ENCODE assay signal across 1 cellular context in the genomic region with DNA sequence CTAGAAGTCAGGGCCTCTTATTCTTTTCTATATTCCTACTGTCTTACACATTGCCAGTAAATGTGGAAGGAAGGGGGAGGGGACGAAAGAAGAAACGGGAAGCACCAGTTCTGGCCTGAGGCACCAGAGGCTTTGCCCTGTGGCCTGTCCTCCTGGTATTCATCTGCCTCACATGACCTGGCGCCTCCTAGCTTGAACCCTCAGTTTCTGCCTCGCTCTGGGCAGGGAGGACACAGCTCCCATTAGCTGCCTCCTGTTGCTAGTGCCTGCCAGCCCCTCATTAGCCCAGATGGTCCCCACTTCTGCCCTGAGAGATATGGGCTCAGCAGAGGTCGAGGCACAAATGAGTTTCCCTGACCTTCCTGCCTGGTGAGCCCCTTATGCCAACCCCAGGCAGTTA.
TF ChIP-seq lines count a peak whose summit lies in the region.

No MANE protein-coding gene starts in this region.

TF ChIP-seq in H1, 55 proteins besides CTCF, POLR2A, EP300 and RAD21:
- TF ChIP-seq SIX5 (IDR thresholded peaks at IDR 0.05; ENCODE audit: low read depth, low read length) (no peak), NANOG (IDR thresholded peaks at IDR 0.05; ENCODE audit: insufficient read depth, low read depth, low read length, poor library complexity, severe bottlenecking) (no peak), KDM5A (IDR thresholded peaks at IDR 0.05; ENCODE audit: low read length) (no peak), SRF (IDR thresholded peaks at IDR 0.05; ENCODE audit: low read depth, low read length) (no peak), TEAD4 (IDR thresholded peaks at IDR 0.05; ENCODE audit: low read depth, low read length) (no peak), ASH2L (IDR thresholded peaks at IDR 0.05; ENCODE audit: low read length) (no peak), SUZ12 (IDR thresholded peaks at IDR 0.05; ENCODE audit: low read length) (no peak), BCL11A (IDR thresholded peaks at IDR 0.05; ENCODE audit: low read depth in 2 of 2, low read length in 2 of 2) (no peak), CBX5 (IDR thresholded peaks at IDR 0.05; ENCODE audit: low read depth, low read length) (no peak), RXRA (IDR thresholded peaks at IDR 0.05; ENCODE audit: insufficient read depth, low read depth, low read length) (no peak), SP4 (IDR thresholded peaks at IDR 0.05; ENCODE audit: low read length) (no peak), TBP (IDR thresholded peaks at IDR 0.05; ENCODE audit: low read depth, low read length) (no peak), KDM1A (IDR thresholded peaks at IDR 0.05; ENCODE audit: borderline replicate concordance, low read length) (no peak)
- TF ChIP-seq, protein P1, sequence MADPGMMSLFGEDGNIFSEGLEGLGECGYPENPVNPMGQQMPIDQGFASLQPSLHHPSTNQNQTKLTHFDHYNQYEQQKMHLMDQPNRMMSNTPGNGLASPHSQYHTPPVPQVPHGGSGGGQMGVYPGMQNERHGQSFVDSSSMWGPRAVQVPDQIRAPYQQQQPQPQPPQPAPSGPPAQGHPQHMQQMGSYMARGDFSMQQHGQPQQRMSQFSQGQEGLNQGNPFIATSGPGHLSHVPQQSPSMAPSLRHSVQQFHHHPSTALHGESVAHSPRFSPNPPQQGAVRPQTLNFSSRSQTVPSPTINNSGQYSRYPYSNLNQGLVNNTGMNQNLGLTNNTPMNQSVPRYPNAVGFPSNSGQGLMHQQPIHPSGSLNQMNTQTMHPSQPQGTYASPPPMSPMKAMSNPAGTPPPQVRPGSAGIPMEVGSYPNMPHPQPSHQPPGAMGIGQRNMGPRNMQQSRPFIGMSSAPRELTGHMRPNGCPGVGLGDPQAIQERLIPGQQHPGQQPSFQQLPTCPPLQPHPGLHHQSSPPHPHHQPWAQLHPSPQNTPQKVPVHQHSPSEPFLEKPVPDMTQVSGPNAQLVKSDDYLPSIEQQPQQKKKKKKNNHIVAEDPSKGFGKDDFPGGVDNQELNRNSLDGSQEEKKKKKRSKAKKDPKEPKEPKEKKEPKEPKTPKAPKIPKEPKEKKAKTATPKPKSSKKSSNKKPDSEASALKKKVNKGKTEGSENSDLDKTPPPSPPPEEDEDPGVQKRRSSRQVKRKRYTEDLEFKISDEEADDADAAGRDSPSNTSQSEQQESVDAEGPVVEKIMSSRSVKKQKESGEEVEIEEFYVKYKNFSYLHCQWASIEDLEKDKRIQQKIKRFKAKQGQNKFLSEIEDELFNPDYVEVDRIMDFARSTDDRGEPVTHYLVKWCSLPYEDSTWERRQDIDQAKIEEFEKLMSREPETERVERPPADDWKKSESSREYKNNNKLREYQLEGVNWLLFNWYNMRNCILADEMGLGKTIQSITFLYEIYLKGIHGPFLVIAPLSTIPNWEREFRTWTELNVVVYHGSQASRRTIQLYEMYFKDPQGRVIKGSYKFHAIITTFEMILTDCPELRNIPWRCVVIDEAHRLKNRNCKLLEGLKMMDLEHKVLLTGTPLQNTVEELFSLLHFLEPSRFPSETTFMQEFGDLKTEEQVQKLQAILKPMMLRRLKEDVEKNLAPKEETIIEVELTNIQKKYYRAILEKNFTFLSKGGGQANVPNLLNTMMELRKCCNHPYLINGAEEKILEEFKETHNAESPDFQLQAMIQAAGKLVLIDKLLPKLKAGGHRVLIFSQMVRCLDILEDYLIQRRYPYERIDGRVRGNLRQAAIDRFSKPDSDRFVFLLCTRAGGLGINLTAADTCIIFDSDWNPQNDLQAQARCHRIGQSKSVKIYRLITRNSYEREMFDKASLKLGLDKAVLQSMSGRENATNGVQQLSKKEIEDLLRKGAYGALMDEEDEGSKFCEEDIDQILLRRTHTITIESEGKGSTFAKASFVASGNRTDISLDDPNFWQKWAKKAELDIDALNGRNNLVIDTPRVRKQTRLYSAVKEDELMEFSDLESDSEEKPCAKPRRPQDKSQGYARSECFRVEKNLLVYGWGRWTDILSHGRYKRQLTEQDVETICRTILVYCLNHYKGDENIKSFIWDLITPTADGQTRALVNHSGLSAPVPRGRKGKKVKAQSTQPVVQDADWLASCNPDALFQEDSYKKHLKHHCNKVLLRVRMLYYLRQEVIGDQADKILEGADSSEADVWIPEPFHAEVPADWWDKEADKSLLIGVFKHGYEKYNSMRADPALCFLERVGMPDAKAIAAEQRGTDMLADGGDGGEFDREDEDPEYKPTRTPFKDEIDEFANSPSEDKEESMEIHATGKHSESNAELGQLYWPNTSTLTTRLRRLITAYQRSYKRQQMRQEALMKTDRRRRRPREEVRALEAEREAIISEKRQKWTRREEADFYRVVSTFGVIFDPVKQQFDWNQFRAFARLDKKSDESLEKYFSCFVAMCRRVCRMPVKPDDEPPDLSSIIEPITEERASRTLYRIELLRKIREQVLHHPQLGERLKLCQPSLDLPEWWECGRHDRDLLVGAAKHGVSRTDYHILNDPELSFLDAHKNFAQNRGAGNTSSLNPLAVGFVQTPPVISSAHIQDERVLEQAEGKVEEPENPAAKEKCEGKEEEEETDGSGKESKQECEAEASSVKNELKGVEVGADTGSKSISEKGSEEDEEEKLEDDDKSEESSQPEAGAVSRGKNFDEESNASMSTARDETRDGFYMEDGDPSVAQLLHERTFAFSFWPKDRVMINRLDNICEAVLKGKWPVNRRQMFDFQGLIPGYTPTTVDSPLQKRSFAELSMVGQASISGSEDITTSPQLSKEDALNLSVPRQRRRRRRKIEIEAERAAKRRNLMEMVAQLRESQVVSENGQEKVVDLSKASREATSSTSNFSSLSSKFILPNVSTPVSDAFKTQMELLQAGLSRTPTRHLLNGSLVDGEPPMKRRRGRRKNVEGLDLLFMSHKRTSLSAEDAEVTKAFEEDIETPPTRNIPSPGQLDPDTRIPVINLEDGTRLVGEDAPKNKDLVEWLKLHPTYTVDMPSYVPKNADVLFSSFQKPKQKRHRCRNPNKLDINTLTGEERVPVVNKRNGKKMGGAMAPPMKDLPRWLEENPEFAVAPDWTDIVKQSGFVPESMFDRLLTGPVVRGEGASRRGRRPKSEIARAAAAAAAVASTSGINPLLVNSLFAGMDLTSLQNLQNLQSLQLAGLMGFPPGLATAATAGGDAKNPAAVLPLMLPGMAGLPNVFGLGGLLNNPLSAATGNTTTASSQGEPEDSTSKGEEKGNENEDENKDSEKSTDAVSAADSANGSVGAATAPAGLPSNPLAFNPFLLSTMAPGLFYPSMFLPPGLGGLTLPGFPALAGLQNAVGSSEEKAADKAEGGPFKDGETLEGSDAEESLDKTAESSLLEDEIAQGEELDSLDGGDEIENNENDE (IDR thresholded peaks at IDR 0.05; ENCODE audit: insufficient replicate concordance, low read length), result no peak
- TF ChIP-seq, protein P2, sequence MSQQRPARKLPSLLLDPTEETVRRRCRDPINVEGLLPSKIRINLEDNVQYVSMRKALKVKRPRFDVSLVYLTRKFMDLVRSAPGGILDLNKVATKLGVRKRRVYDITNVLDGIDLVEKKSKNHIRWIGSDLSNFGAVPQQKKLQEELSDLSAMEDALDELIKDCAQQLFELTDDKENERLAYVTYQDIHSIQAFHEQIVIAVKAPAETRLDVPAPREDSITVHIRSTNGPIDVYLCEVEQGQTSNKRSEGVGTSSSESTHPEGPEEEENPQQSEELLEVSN (IDR thresholded peaks at IDR 0.05), result no peak
- TF ChIP-seq, protein P3, sequence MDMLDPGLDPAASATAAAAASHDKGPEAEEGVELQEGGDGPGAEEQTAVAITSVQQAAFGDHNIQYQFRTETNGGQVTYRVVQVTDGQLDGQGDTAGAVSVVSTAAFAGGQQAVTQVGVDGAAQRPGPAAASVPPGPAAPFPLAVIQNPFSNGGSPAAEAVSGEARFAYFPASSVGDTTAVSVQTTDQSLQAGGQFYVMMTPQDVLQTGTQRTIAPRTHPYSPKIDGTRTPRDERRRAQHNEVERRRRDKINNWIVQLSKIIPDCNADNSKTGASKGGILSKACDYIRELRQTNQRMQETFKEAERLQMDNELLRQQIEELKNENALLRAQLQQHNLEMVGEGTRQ (IDR thresholded peaks at IDR 0.05; ENCODE audit: low read length), result no peak
- TF ChIP-seq, protein P4, sequence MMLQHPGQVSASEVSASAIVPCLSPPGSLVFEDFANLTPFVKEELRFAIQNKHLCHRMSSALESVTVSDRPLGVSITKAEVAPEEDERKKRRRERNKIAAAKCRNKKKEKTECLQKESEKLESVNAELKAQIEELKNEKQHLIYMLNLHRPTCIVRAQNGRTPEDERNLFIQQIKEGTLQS (IDR thresholded peaks at IDR 0.05; ENCODE audit: insufficient read depth, low read depth, low read length), result no peak
